ENCODE assay signal across 32 cellular contexts in genomic region chr10:1785835-1786234, GRCh38. TPM values are rescaled to one million over a fixed set of nuclear protein-coding genes. Genes with fewer than 3 reads are reported as not detected.
DNase-seq lines count a peak whose midpoint lies in the region; ATAC-seq, FAIRE-seq and TF ChIP-seq lines count a peak whose summit lies in the region.
"Had no signal": no experiment of that assay in that cellular context is flagged by ENCODE, and none has a peak within 500 bp of the region (broad histone marks: within the 10 kb centered on the region; RNA-seq: fewer than 3 reads in every experiment).

No MANE protein-coding gene starts in this region.

- in situ Hi-C loops in HepG2 (cut with HindIII; ENCODE audit: extremely low pct_ligation_motif_present, low pct_unique_long_range_greater_than_20kb) = loop anchor here (5.0 kb wide), 1 partner anchor 44 kb away; no protein-coding TSS in a partner anchor

- no peaks in the 10 kb centered on the region for H3K79me2 ChIP-seq in HepG2 (ENCODE audit: insufficient read depth, low read length)

- H2BK15ac ChIP-seq in neuronal stem cell (ENCODE audit: low read length) = no peak overlapping the region

- H3K27ac ChIP-seq in liver (ENCODE audit: low read depth in 1 of 2, low read length in 2 of 2) (no peak overlapping the region), HepG2 (ENCODE audit: extremely low read length, insufficient read depth, low read length) (no peak overlapping the region), neuronal stem cell (replicated peaks; ENCODE audit: low read length) (no peak overlapping the region)
- H3K27ac ChIP-seq: BLaER1 had no signal

- H3K27me3 ChIP-seq in liver (ENCODE audit: control insufficient read depth in 4 of 4, insufficient read depth in 4 of 4, low read length in 3 of 4) = no peaks in the 10 kb centered on the region
- peaks cover 0 to 1% of the 10 kb centered on the region in 2 experiments; a peak in 2 of 5 replicates for H3K27me3 ChIP-seq in HepG2 (ENCODE audit: control insufficient read depth in 1 of 2, insufficient read depth in 2 of 2, low read length in 2 of 2)
- H3K27me3 ChIP-seq in neuronal stem cell (ENCODE audit: control insufficient read depth in 3 of 3, insufficient read depth in 3 of 3, low read depth in 1 of 3, low read length in 3 of 3) = no peaks in the 10 kb centered on the region
- H3K27me3 ChIP-seq: BE2C, BLaER1 had no signal

- H3K27me3 Mint-ChIP-seq in WTC11 (ENCODE audit: low read depth) = peaks cover 13% of the 10 kb centered on the region

- H3K23ac ChIP-seq in neuronal stem cell (ENCODE audit: low read depth, low read length, poor library complexity) = no peak overlapping the region

- H3K9me3 ChIP-seq in liver (ENCODE audit: control insufficient read depth in 4 of 4, low read length in 3 of 4) (no peaks in the 10 kb centered on the region), HepG2 (ENCODE audit: low read length) (no peaks in the 10 kb centered on the region), neuronal stem cell (replicated peaks in 1 of 2; ENCODE audit: control insufficient read depth in 2 of 2, insufficient read depth in 1 of 2, low read depth in 1 of 2, low read length in 2 of 2) (no peaks in the 10 kb centered on the region)
- H3K9me3 ChIP-seq: BE2C, BLaER1 had no signal

- H2AK5ac ChIP-seq in neuronal stem cell (ENCODE audit: low read depth, low read length) = peak overlapping the region; percentile 25

- no peak overlapping the region for H4K8ac ChIP-seq in neuronal stem cell (ENCODE audit: low read depth, low read length)

- no peak overlapping the region for H2BK12ac ChIP-seq in neuronal stem cell (ENCODE audit: low read length)

- H3K36me3 ChIP-seq in liver (ENCODE audit: control insufficient read depth in 4 of 4, insufficient read depth in 3 of 4, low read depth in 1 of 4, low read length in 3 of 4) = no peaks in the 10 kb centered on the region
- no peaks in the 10 kb centered on the region for H3K36me3 ChIP-seq in HepG2 (replicated peaks in 1 of 2; ENCODE audit: control insufficient read depth in 1 of 2, insufficient read depth in 2 of 2, low read length in 2 of 2)
- peaks cover 0 to 2% of the 10 kb centered on the region in 2 donors for H3K36me3 ChIP-seq in neuronal stem cell (replicated peaks in 1 of 2; ENCODE audit: control insufficient read depth in 2 of 2, insufficient read depth in 2 of 2, low read length in 2 of 2)
- H3K36me3 ChIP-seq: BE2C, BLaER1 had no signal

- TF ChIP-seq EP300 in HepG2 (IDR thresholded peaks at IDR 0.05; ENCODE audit: low read depth in 2 of 2, low read length in 2 of 2) (no peak), HepG2 (CRISPR knock-in tag; IDR thresholded peaks at IDR 0.05; ENCODE audit: borderline replicate concordance) (no peak)

- ATAC-seq in HepG2 (no peak), WTC11 (peak; percentile 41), left lobe of liver (peak; percentile 95), GM21717 (IDR thresholded peaks at IDR 0.05; ENCODE audit: unreplicated experiment) (no peak)
- ATAC-seq in stimulated activated effector memory CD8-positive, alpha-beta T cell treated with anti-CD3 and anti-CD28 coated beads, Interleukin-12 subunit alpha, Interleukin-12 subunit beta, amount 100 ng/mL, for 72 hours = no peak
- ATAC-seq: GM12878 had no signal

- peak in 1 of 2 donors; percentile 10 for TF ChIP-seq RAD21 in liver (IDR thresholded peaks at IDR 0.05)
- no peak for TF ChIP-seq RAD21 in HepG2 (CRISPR knock-in tag; IDR thresholded peaks at IDR 0.05)

- no peak overlapping the region for H2AFZ ChIP-seq in HepG2 (ENCODE audit: low read length)
- no peak overlapping the region for H2AFZ ChIP-seq in neuronal stem cell (ENCODE audit: low read length)

- H3K4me3 ChIP-seq in liver (ENCODE audit: low read depth in 1 of 3, low read length in 3 of 3) = no peak overlapping the region
- no peak overlapping the region for H3K4me3 ChIP-seq in HepG2 (replicated peaks in 1 of 3; ENCODE audit: insufficient read depth in 1 of 3, low read depth in 2 of 3, low read length in 3 of 3)
- no peak overlapping the region for H3K4me3 ChIP-seq in neuronal stem cell (ENCODE audit: low read length in 2 of 2)
- H3K4me3 ChIP-seq: BLaER1, GM12878 had no signal

- no peak overlapping the region for H4K91ac ChIP-seq in neuronal stem cell (ENCODE audit: low read depth, low read length, poor library complexity)

- WGBS in liver = 27% methylated on average over 3 of the region's 3 CpGs
- WGBS in HepG2 (ENCODE audit: low lambda C conversion rate) = 56% methylated on average over 3 of the region's 3 CpGs
- WGBS in neuronal stem cell (ENCODE audit: extremely low coverage in 2 of 2, insufficient read length in 2 of 2, insufficient replicate concordance in 1 of 2), 2 donors = no CpG with 5 or more reads among the region's 3 CpGs

- POLR2A ChIA-PET in HepG2 (lab: Yijun Ruan, JAX) (no interaction called here), WTC11 (lab: Charles Lee) (no interaction called here)

- H3K4me1 Mint-ChIP-seq in WTC11 = peaks cover 27% of the 10 kb centered on the region
- H3K4me1 Mint-ChIP-seq in stimulated activated effector memory CD8-positive, alpha-beta T cell treated with anti-CD3 and anti-CD28 coated beads, Interleukin-12 subunit alpha, Interleukin-12 subunit beta, amount 100 ng/mL, for 72 hours = no peaks in the 10 kb centered on the region
- H3K4me1 Mint-ChIP-seq: CD14-positive monocyte; CD4-positive, alpha-beta memory T cell; CD4-positive, CD25-positive, alpha-beta regulatory T cell; CD8-positive, alpha-beta memory T cell had no signal

- intact Hi-C loops in HepG2 (cut with micrococcal nuclease; ENCODE audit: unreplicated experiment) = no loop called here

- H3K4me1 ChIP-seq in liver (ENCODE audit: control insufficient read depth in 4 of 4, insufficient read depth in 4 of 4, low read length in 3 of 4) (peaks cover 0 to 3% (median under 1%) of the 10 kb centered on the region in 4 donors), HepG2 (ENCODE audit: insufficient read depth, low read length) (no peaks in the 10 kb centered on the region), neuronal stem cell (ENCODE audit: control insufficient read depth in 2 of 2, insufficient read depth in 1 of 2, low read depth in 1 of 2, low read length in 2 of 2) (peaks cover 0 to 3% of the 10 kb centered on the region in 2 donors)
- H3K4me1 ChIP-seq: BE2C, BLaER1 had no signal

- DNase-seq in HepG2 (ENCODE audit: low spot score) = no peak
- no peak for DNase-seq in WTC11 (ENCODE audit: low spot score)
- DNase-seq in left lobe of liver (ENCODE audit: low spot score) = no peak
- no peak for DNase-seq in neuronal stem cell (ENCODE audit: low spot score)
- DNase-seq in NCI-H748 treated with DMSO at 0.1 percent for 48 hours (lab: John Stamatoyannopoulos, UW) = no peak
- no peak for DNase-seq in stimulated activated effector memory CD8-positive, alpha-beta T cell treated with anti-CD3 and anti-CD28 coated beads, Interleukin-12 subunit alpha, Interleukin-12 subunit beta, amount 100 ng/mL, for 72 hours (ENCODE audit: low spot score in 2 of 2)
- DNase-seq: 8988T; ACHN; BE2C; C1 segment of cervical spinal cord; CD4-positive, alpha-beta memory T cell; CD4-positive, CD25-positive, alpha-beta regulatory T cell; CD8-positive, alpha-beta memory T cell; COR-L47; DMS 273 treated with DMSO at 0.1 percent for 48 hours; DMS153; DMS53; DMS79; DND-41; EL; GDM1 had no signal

- H3K4me3 Mint-ChIP-seq in WTC11 = no peak overlapping the region
- no peak overlapping the region for H3K4me3 Mint-ChIP-seq in stimulated activated effector memory CD8-positive, alpha-beta T cell treated with anti-CD3 and anti-CD28 coated beads, Interleukin-12 subunit alpha, Interleukin-12 subunit beta, amount 100 ng/mL, for 72 hours
- H3K4me3 Mint-ChIP-seq: CD14-positive monocyte; CD4-positive, alpha-beta memory T cell; CD4-positive, CD25-positive, alpha-beta regulatory T cell; CD8-positive, alpha-beta memory T cell had no signal

- H3K9ac ChIP-seq in liver (ENCODE audit: low read depth in 1 of 2, low read length in 2 of 2) = no peak overlapping the region
- H3K9ac ChIP-seq in HepG2 (ENCODE audit: insufficient read depth, low read depth, low read length) = no peak overlapping the region
- no peak overlapping the region for H3K9ac ChIP-seq in neuronal stem cell (ENCODE audit: low read depth, low read length, poor library complexity)
- H3K9ac ChIP-seq: BLaER1 had no signal

- peaks cover 16% of the 10 kb centered on the region for H3K9me3 Mint-ChIP-seq in WTC11
- no peaks in the 10 kb centered on the region for H3K9me3 Mint-ChIP-seq in stimulated activated effector memory CD8-positive, alpha-beta T cell treated with anti-CD3 and anti-CD28 coated beads, Interleukin-12 subunit alpha, Interleukin-12 subunit beta, amount 100 ng/mL, for 72 hours

- H3K14ac ChIP-seq in neuronal stem cell (ENCODE audit: low read length) = no peak overlapping the region

- peaks cover 8% of the 10 kb centered on the region for H3K36me3 Mint-ChIP-seq in WTC11
- no peaks in the 10 kb centered on the region for H3K36me3 Mint-ChIP-seq in stimulated activated effector memory CD8-positive, alpha-beta T cell treated with anti-CD3 and anti-CD28 coated beads, Interleukin-12 subunit alpha, Interleukin-12 subunit beta, amount 100 ng/mL, for 72 hours
- H3K36me3 Mint-ChIP-seq: CD14-positive monocyte; CD4-positive, alpha-beta memory T cell; CD4-positive, CD25-positive, alpha-beta regulatory T cell; CD8-positive, alpha-beta memory T cell had no signal

- BruUV-seq in HepG2 (replicated peaks; lab: Mats Ljungman, UMichigan) = no TSS peak

- H2BK5ac ChIP-seq in neuronal stem cell (ENCODE audit: low read length) = no peak overlapping the region

- no peak for TF ChIP-seq CTCF in liver (IDR thresholded peaks at IDR 0.05; ENCODE audit: low read depth, low read length, missing input control)
- no peak for TF ChIP-seq CTCF in HepG2 (CRISPR knock-in tag; IDR thresholded peaks at IDR 0.05)
- TF ChIP-seq CTCF in WTC11 (IDR thresholded peaks at IDR 0.05) = no peak

- H3K4me2 ChIP-seq in HepG2 (ENCODE audit: low read depth, low read length) = no peak overlapping the region
- H3K4me2 ChIP-seq in neuronal stem cell (ENCODE audit: insufficient read depth, low read length, poor library complexity, severe bottlenecking) = no peak overlapping the region
- H3K4me2 ChIP-seq: BLaER1 had no signal

- no peak overlapping the region for H3K27ac Mint-ChIP-seq in WTC11
- H3K27ac Mint-ChIP-seq in stimulated activated effector memory CD8-positive, alpha-beta T cell treated with anti-CD3 and anti-CD28 coated beads, Interleukin-12 subunit alpha, Interleukin-12 subunit beta, amount 100 ng/mL, for 72 hours = no peak overlapping the region
- H3K27ac Mint-ChIP-seq: CD14-positive monocyte; CD4-positive, CD25-positive, alpha-beta regulatory T cell; CD8-positive, alpha-beta memory T cell had no signal

- no peak overlapping the region for H3K4ac ChIP-seq in neuronal stem cell (ENCODE audit: low read length)

- no peaks in the 10 kb centered on the region for H4K20me1 ChIP-seq in HepG2 (ENCODE audit: insufficient read depth, low read length)
- H4K20me1 ChIP-seq: BLaER1 had no signal

- no peak overlapping the region for H3K18ac ChIP-seq in neuronal stem cell (ENCODE audit: low read length)

- TF ChIP-seq POLR2A in HepG2 (IDR thresholded peaks at IDR 0.05; ENCODE audit: insufficient read depth in 1 of 2, low read depth in 2 of 2, low read length in 2 of 2) = no peak

- CTCF ChIA-PET in HepG2 (lab: Yijun Ruan, JAX; ENCODE audit: low intra/inter-chr PET ratio, low total read pairs) (no interaction called here), WTC11 (lab: Charles Lee) (no interaction called here)

- FAIRE-seq in HepG2 (lab: Jason Lieb, UNC) = no peak
- FAIRE-seq: A204.1, GM12878, GM12892, GM19239 had no signal

- no peak overlapping the region for H2BK120ac ChIP-seq in neuronal stem cell (ENCODE audit: low read depth, low read length)

- no peaks in the 10 kb centered on the region for H3K79me1 ChIP-seq in neuronal stem cell (ENCODE audit: low read depth, low read length)

RNA-seq across cellular contexts. Expression of gene ADARB2, which starts 48.5 kb away (rescaled TPM):
- total RNA-seq in liver = under 1 TPM; 0.59 to 0.70 TPM
- polyA plus RNA-seq in liver = under 1 TPM in 1 of 2 donors, not detected in 1; 0.55 TPM
- total RNA-seq in HepG2 (2016; rRNA removed; fragmentation: Illumina TruSeq; extraction: Trizol) = not detected in 2 replicates
- total RNA-seq in HepG2 (2016; cell fraction: cytosol; rRNA removed; fragmentation: Illumina TruSeq; extraction: Trizol; ENCODE audit: low read depth) = not detected in 2 replicates
- total RNA-seq in HepG2 (2016; cell fraction: insoluble cytoplasmic fraction; rRNA removed; fragmentation: Illumina TruSeq; extraction: Trizol) = not detected in 2 replicates
- total RNA-seq in HepG2 (2016; cell fraction: membrane; rRNA removed; fragmentation: Illumina TruSeq; extraction: Trizol) = not detected in 2 replicates
- total RNA-seq in HepG2 (2016; cell fraction: nucleus; rRNA removed; fragmentation: Illumina TruSeq; extraction: Trizol) = not detected in 2 replicates
- not detected in 2 replicates for polyA plus RNA-seq in HepG2 (2011; rRNA removed)
- not detected in 2 replicates for polyA plus RNA-seq in HepG2 (2011; cell fraction: cytosol; rRNA removed)
- polyA plus RNA-seq in HepG2 (2011; cell fraction: nucleus; rRNA removed) = 0.10 TPM in 1 of 2 replicates, not detected in the other
- polyA plus RNA-seq in HepG2 (2012) = not detected in 2 replicates
- polyA plus RNA-seq in HepG2 (2016; cell fraction: cytosol; fragmentation: Illumina TruSeq; extraction: Trizol; ENCODE audit: low read depth) = not detected in 2 replicates
- polyA plus RNA-seq in HepG2 (2016; cell fraction: insoluble cytoplasmic fraction; fragmentation: Illumina TruSeq; extraction: Trizol; ENCODE audit: low read depth) = not detected in 2 replicates
- not detected in 2 replicates for polyA plus RNA-seq in HepG2 (2016; cell fraction: membrane; fragmentation: Illumina TruSeq; extraction: Trizol; ENCODE audit: low read depth)
- polyA plus RNA-seq in HepG2 (2016; cell fraction: nucleus; fragmentation: Illumina TruSeq; extraction: Trizol; ENCODE audit: insufficient read depth, low read depth) = not detected in 2 replicates
- polyA minus RNA-seq in HepG2 (2011; rRNA and poly(A)+ RNA removed; ENCODE audit: low replicate concordance) = not detected in 2 replicates
- polyA minus RNA-seq in HepG2 (2011; cell fraction: cytosol; rRNA and poly(A)+ RNA removed) = not detected in 2 replicates
- polyA minus RNA-seq in HepG2 (2011; cell fraction: nucleus; rRNA and poly(A)+ RNA removed) = not detected in 2 replicates
- 3.3 to 4.9 TPM (median 3.7 TPM) in 3 replicates for total RNA-seq in WTC11 (2021)
- total RNA-seq in left lobe of liver = 0.81 TPM
- 0.38 TPM for polyA plus RNA-seq in neuronal stem cell (2013, experiment 1 of 2)
- polyA plus RNA-seq in neuronal stem cell (2013, experiment 2 of 2) = 0.26 TPM
- total RNA-seq: A673; CD8-positive, alpha-beta memory T cell; G401 had no signal
- polyA plus RNA-seq: AG04450; CD14-positive monocyte; CD4-positive, alpha-beta memory T cell; CD8-positive, alpha-beta memory T cell had no signal

Comparison
In these comparisons a context has a peak if more than half of its experiments do, and no peak if none do; other contexts are left out.
1. ATAC-seq: peak in WTC11 (single experiment) and left lobe of liver (single experiment); none in HepG2 (single experiment), GM21717 (single experiment) and stimulated activated effector memory CD8-positive, alpha-beta T cell treated with anti-CD3 and anti-CD28 coated beads, Interleukin-12 subunit alpha, Interleukin-12 subunit beta, amount 100 ng/mL, for 72 hours (single experiment).